2 cellular contexts compared by ENCODE assay signal in genomic region chr2:61617610-61618009, GRCh38.
TF ChIP-seq lines count a peak whose summit lies in the region.

No MANE protein-coding gene starts in this region.

TF ChIP-seq in WTC11, 78 proteins besides CTCF, POLR2A, EP300 and RAD21 (continued from another document):
- TF ChIP-seq ZNF416 (CRISPR knock-in tag; IDR thresholded peaks at IDR 0.05) (no peak), PREB (CRISPR knock-in tag; IDR thresholded peaks at IDR 0.05; ENCODE audit: borderline replicate concordance) (no peak), ZNF396 (CRISPR knock-in tag; IDR thresholded peaks at IDR 0.05; ENCODE audit: borderline replicate concordance) (no peak), EMX1 (CRISPR knock-in tag; IDR thresholded peaks at IDR 0.05) (no peak)

TF ChIP-seq in H1, 55 proteins besides CTCF, POLR2A, EP300 and RAD21:
- TF ChIP-seq E2F6 (IDR thresholded peaks at IDR 0.05), result no peak
- TF ChIP-seq BCL11A (IDR thresholded peaks at IDR 0.05; ENCODE audit: low read depth in 2 of 2, low read length in 2 of 2), result no peak
- peak; percentile 60; the same call in 1 of the 2 replicates for TF ChIP-seq KDM1A (IDR thresholded peaks at IDR 0.05; ENCODE audit: borderline replicate concordance, low read length)
TF ChIP-seq in H1: peak in this region for 1.
